In the genomic region with DNA sequence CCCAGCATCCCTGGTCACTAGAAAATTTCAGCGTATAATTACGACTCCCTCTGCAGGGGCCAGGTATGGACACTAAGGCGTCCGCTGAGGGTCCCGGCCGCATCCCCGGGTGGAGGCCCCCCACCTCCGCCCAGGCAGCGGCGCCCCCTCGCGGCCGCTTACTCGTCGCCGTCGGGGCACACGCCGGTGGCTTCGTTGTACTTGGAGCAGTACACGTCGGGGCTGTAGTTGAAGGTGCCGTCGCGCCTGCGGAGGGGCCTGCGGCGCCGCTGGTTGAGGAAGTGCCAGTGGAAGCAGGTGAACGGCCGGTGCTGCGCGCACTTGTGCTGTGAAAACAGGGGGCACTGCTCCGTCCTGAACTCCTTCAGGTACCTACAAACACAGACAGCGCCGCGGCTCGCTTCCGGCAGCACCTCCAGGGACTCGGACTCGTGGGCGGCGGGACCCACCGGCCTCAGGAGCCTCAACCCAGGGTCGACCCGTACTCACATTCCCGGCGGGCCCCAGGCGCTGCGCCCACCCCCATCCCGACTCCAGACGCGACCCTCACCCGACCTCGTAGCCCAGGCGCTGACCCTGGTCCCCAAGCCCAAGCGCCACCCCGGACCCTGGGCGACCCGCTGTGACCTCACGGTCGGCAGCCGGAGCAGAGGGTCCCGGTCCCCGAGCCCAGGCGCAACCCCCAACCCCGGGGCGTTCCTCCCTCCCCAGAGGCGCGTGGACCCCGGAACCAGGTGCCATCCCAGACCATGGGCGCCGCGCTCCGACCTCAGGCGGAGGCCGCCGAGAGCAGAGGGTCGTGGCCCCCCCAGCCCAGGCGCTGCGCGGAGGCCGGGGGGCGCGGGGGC, we compare ENCODE assay signal across 8 cellular contexts. TPM values are rescaled to one million over a fixed set of nuclear protein-coding genes. Genes with fewer than 3 reads are reported as not detected.
DNase-seq lines count a peak whose midpoint lies in the region; ATAC-seq and TF ChIP-seq lines count a peak whose summit lies in the region.

No MANE protein-coding gene starts in this region.

- no peaks in the 10 kb centered on the region for H3K9me3 ChIP-seq in NT2/D1 (ENCODE audit: insufficient read depth, low read length)
- no peaks in the 10 kb centered on the region for H3K9me3 ChIP-seq in neural cell (ENCODE audit: low read length)
- H3K9me3 ChIP-seq in thoracic aorta = no peaks in the 10 kb centered on the region

- H3K27me3 ChIP-seq in NT2/D1 (ENCODE audit: insufficient read depth, insufficient read length) = peaks cover 5% of the 10 kb centered on the region
- H3K27me3 ChIP-seq in neural cell (ENCODE audit: insufficient read depth, low read depth, low read length) = no peaks in the 10 kb centered on the region
- H3K27me3 ChIP-seq in thoracic aorta (replicated peaks; ENCODE audit: insufficient read depth) = no peaks in the 10 kb centered on the region

- no peaks in the 10 kb centered on the region for H3K4me1 ChIP-seq in NT2/D1 (ENCODE audit: insufficient read depth, insufficient read length)
- peaks cover 4 to 21% of the 10 kb centered on the region in 2 donors for H3K4me1 ChIP-seq in thoracic aorta (ENCODE audit: control insufficient read depth in 1 of 2, low read depth in 2 of 2)

- H4K20me1 ChIP-seq in neural cell (ENCODE audit: insufficient read depth) = no peaks in the 10 kb centered on the region

- TF ChIP-seq EP300 in neural cell (conservative IDR thresholded peaks at IDR 0.05; ENCODE audit: poor library complexity, severe bottlenecking) = no peak

- H3K4me2 ChIP-seq in neural cell (ENCODE audit: low read length) = peak overlapping the region; percentile 19

- peak overlapping the region; percentile 85 for H3K4me3 ChIP-seq in NT2/D1 (ENCODE audit: insufficient read length, low read depth)
- peak overlapping the region; percentile 90 for H3K4me3 ChIP-seq in neural cell (ENCODE audit: low read length)
- H3K4me3 ChIP-seq in thoracic aorta = peak overlapping the region; percentile 99

- no peaks in the 10 kb centered on the region for H3F3A ChIP-seq in neural cell (ENCODE audit: insufficient read depth, low read length, poor library complexity, severe bottlenecking)

- DNase-seq in GM10266 (ENCODE audit: extremely low spot score) (peak; percentile 84), NT2/D1 (ENCODE audit: low read depth, low spot score) (no peak), fibroblast of gingiva (ENCODE audit: low read depth) (peak; percentile 59), thoracic aorta (ENCODE audit: low spot score) (no peak), GOT3 (lab: John Stamatoyannopoulos, UW) (no peak)
- peak; percentile 82 to 84 for DNase-seq in activated T-cell treated with anti-CD3 and anti-CD28 coated beads, Interleukin-2, amount 50 U/mL, for 48 hours

- peak overlapping the region; percentile 87 for H3K9ac ChIP-seq in NT2/D1 (ENCODE audit: insufficient read length, low read depth)
- H3K9ac ChIP-seq in neural cell (ENCODE audit: low read length) = peak overlapping the region; percentile 82

- no peak for TF ChIP-seq RAD21 in neural cell (conservative IDR thresholded peaks at IDR 0.05)

- peaks cover 11% of the 10 kb centered on the region for H3K79me2 ChIP-seq in neural cell (replicated peaks; ENCODE audit: insufficient read depth, low read length)

- TF ChIP-seq CTCF in GM10266 (IDR thresholded peaks at IDR 0.05; ENCODE audit: control insufficient read depth, insufficient read depth, low read depth, missing control alignments) = peak; percentile 70
- peak; percentile 65 for TF ChIP-seq CTCF in neural cell (IDR thresholded peaks at IDR 0.05; ENCODE audit: poor library complexity, severe bottlenecking)
- peak; percentile 56 for TF ChIP-seq CTCF in thoracic aorta (IDR thresholded peaks at IDR 0.05)

- H3K36me3 ChIP-seq in NT2/D1 (ENCODE audit: insufficient read depth, insufficient read length, low read length) = peaks cover 17% of the 10 kb centered on the region
- no peaks in the 10 kb centered on the region for H3K36me3 ChIP-seq in neural cell (ENCODE audit: insufficient read depth, low read length)
- peaks cover 4% of the 10 kb centered on the region for H3K36me3 ChIP-seq in thoracic aorta

- peak overlapping the region; percentile 14 for H2AFZ ChIP-seq in neural cell (ENCODE audit: low read depth, low read length)

- ATAC-seq in HG02943 (IDR thresholded peaks at IDR 0.05; ENCODE audit: low read depth, unreplicated experiment) (peak; percentile 32), thoracic aorta (ENCODE audit: insufficient number of reproducible peaks, low FRiP score, low read depth) (no peak)

- no peaks in the 10 kb centered on the region for H3K9me2 ChIP-seq in neural cell (ENCODE audit: insufficient read depth, low read length)

- H3K27ac ChIP-seq in neural cell (ENCODE audit: low read length) (peak overlapping the region; percentile 49), thoracic aorta (peak overlapping the region; percentile 77 to 82)

TF ChIP-seq in neural cell, 6 proteins besides CTCF, POLR2A, EP300 and RAD21:
- TF ChIP-seq EZH2 (IDR thresholded peaks at IDR 0.05; ENCODE audit: borderline replicate concordance, insufficient read depth, low read length, poor library complexity, severe bottlenecking) = no peak
- TF ChIP-seq POLR2AphosphoS5 (IDR thresholded peaks at IDR 0.05) = no peak
- peak; percentile 29 for TF ChIP-seq SMC3 (conservative IDR thresholded peaks at IDR 0.05; ENCODE audit: poor library complexity)
- no peak for TF ChIP-seq TAF1 (IDR thresholded peaks at IDR 0.05; ENCODE audit: low read depth)
TF ChIP-seq in neural cell: peak in this region for 1.

RNA-seq across cellular contexts. Expression of a gene that starts 0.6 kb away (rescaled TPM):
- 11.9 and 13.0 TPM in 2 replicates for polyA plus RNA-seq in neural cell
- polyA minus RNA-seq in neural cell = 12.8 and 15.3 TPM in 2 replicates
- 10 to 100 TPM; 22.1 to 42.8 TPM for total RNA-seq in thoracic aorta

RNA-seq across cellular contexts. Expression of a gene that starts 6.6 kb away (rescaled TPM):
- 37.3 and 41.0 TPM in 2 replicates for polyA plus RNA-seq in neural cell
- 21.2 and 23.4 TPM in 2 replicates for polyA minus RNA-seq in neural cell
- total RNA-seq in thoracic aorta = 10 to 100 TPM; 15.2 to 19.3 TPM

RNA-seq across cellular contexts. Expression of a gene that starts 17.0 kb away (rescaled TPM):
- polyA plus RNA-seq in neural cell = not detected in 2 replicates
- not detected in 2 replicates for polyA minus RNA-seq in neural cell
- total RNA-seq in thoracic aorta = not detected

RNA-seq across cellular contexts. Expression of a gene that starts 30.4 kb away (rescaled TPM):
- 3.1 and 3.3 TPM in 2 replicates for polyA plus RNA-seq in neural cell
- 0.23 and 0.49 TPM in 2 replicates for polyA minus RNA-seq in neural cell
- under 1 TPM; 0.63 to 0.81 TPM for total RNA-seq in thoracic aorta

Comparison
In these comparisons a context has a peak if more than half of its experiments do, and no peak if none do; other contexts are left out.
1. DNase-seq: peak in GM10266 (single experiment), activated T-cell treated with anti-CD3 and anti-CD28 coated beads, Interleukin-2, amount 50 U/mL, for 48 hours (2 of 2) and fibroblast of gingiva (single experiment); none in NT2/D1 (single experiment), thoracic aorta (single experiment) and GOT3 (single experiment).
2. Peak in every context shown above with its lines, with median percentiles within 50 percentile points of each other: CTCF ChIP-seq and H3K4me3 ChIP-seq.